9 cellular contexts compared by ENCODE assay signal in genomic region chr1:119549719-119550141, GRCh38. TPM values are rescaled to one million over a fixed set of nuclear protein-coding genes. Genes with fewer than 3 reads are reported as not detected.
A peak's percentile ranks its signal among the peaks of the same experiment; 100 is the strongest.
DNase-seq lines count a peak whose midpoint lies in the region; ATAC-seq and TF ChIP-seq lines count a peak whose summit lies in the region.
"Had no signal": no experiment of that assay in that cellular context is flagged by ENCODE, and none has a peak within 500 bp of the region (broad histone marks: within the 10 kb centered on the region; RNA-seq: fewer than 3 reads in every experiment).

No MANE protein-coding gene starts in this region.

- H3K27me3 Mint-ChIP-seq in nephron progenitor cell (ENCODE audit: low read depth, poor library complexity), result peaks cover 18% of the 10 kb centered on the region

- peaks cover 21% of the 10 kb centered on the region for H3K4me1 Mint-ChIP-seq in nephron progenitor cell

- peaks cover 0 to 7% (median 2%) of the 10 kb centered on the region in 4 donors for H3K4me1 ChIP-seq in esophagus muscularis mucosa

- no peak for TF ChIP-seq POLR2A in esophagus muscularis mucosa (IDR thresholded peaks at IDR 0.05; ENCODE audit: low read depth)

- H3K36me3 ChIP-seq in esophagus muscularis mucosa, result no peaks in the 10 kb centered on the region

- no peak overlapping the region for H3K27ac ChIP-seq in esophagus muscularis mucosa (replicated peaks in 1 of 4)

- no peak overlapping the region for H3K4me3 Mint-ChIP-seq in nephron progenitor cell

- no peaks in the 10 kb centered on the region for H3K9me3 ChIP-seq in esophagus muscularis mucosa

- peak; percentile 80 for ATAC-seq in GM21619 (IDR thresholded peaks at IDR 0.05; ENCODE audit: unreplicated experiment)
- ATAC-seq in GM21737 (IDR thresholded peaks at IDR 0.05; ENCODE audit: unreplicated experiment), result no peak
- no peak for ATAC-seq in HG02610 (IDR thresholded peaks at IDR 0.05; ENCODE audit: unreplicated experiment)

- H3K27me3 ChIP-seq in esophagus muscularis mucosa, result no peaks in the 10 kb centered on the region

- no peak overlapping the region for H3K27ac Mint-ChIP-seq in nephron progenitor cell

- in situ Hi-C loops in SK-MEL-5 (cut with HindIII; ENCODE audit: low pct_unique_long_range_greater_than_20kb, low sequenced_read_pairs), result no loop called here

- H3K36me3 Mint-ChIP-seq in nephron progenitor cell (ENCODE audit: low read depth), result no peaks in the 10 kb centered on the region

- DNase-seq in Daoy (ENCODE audit: low read depth) (peak; percentile 83), NAMALWA (ENCODE audit: low spot score) (peak; percentile 70), SK-MEL-5 (ENCODE audit: low read depth, low spot score) (peak; percentile 91), esophagus muscularis mucosa (ENCODE audit: extremely low spot score) (no peak), nephron progenitor cell (peak; percentile 65)

- H3K9me3 Mint-ChIP-seq in nephron progenitor cell, result no peaks in the 10 kb centered on the region

- H3K4me3 ChIP-seq in esophagus muscularis mucosa, result no peak overlapping the region

- TF ChIP-seq CTCF in esophagus muscularis mucosa (IDR thresholded peaks at IDR 0.05), result peak in 2 of 3 experiments; percentile 21 to 23
- TF ChIP-seq CTCF in nephron progenitor cell (IDR thresholded peaks at IDR 0.05), result peak; percentile 64

- 77% methylated on average over 5 of the region's 5 CpGs for WGBS in esophagus muscularis mucosa

- no peak for TF ChIP-seq EP300 in esophagus muscularis mucosa (IDR thresholded peaks at IDR 0.05)

- intact Hi-C loops in esophagus muscularis mucosa (cut with DNase I), result no loop called here

RNA-seq across cellular contexts. Expression of gene HSD3B1, which starts 42.7 kb away (rescaled TPM):
- not detected in 2 replicates for total RNA-seq in Daoy (2014; rRNA removed; shearing (Covaris generic))
- not detected in 2 replicates for total RNA-seq in SK-MEL-5 (2014; rRNA removed; shearing (Covaris generic))
- polyA plus RNA-seq in SK-MEL-5 (2015; cell fraction: cytosol; rRNA removed), result not detected in 2 replicates
- not detected in 2 replicates for polyA plus RNA-seq in SK-MEL-5 (2015; cell fraction: nucleus; rRNA removed)
- total RNA-seq in esophagus muscularis mucosa, result not detected
- total RNA-seq: activated CD8-positive, alpha-beta memory T cell treated with anti-CD3 and anti-CD28 coated beads for 36 hours had no signal
